Comparison of ENCODE assay signal across 1 cellular context in the genomic region with DNA sequence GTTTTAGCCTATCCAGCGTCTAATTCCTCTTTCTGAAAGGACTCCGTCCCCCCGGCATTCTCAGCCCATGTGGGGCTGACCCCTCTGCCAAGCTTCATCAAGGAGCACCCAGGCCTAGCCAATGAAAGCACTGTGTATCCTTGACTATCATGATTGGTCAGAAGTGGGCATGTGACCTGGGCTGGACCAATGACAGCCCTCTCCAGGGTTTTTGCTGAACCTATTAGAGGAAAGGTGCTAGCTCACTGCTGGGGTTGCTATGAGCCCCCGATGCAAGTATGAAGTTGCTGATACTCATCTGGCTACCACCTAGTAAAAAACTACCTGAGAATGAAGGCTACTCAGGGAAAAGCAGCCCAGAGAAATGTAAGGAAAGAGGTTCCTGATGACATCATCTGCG.
TF ChIP-seq lines count a peak whose summit lies in the region.

No MANE protein-coding gene starts in this region.

TF ChIP-seq in SK-N-SH, 30 proteins besides CTCF, POLR2A, EP300 and RAD21 (continued from another document):
- TF ChIP-seq, protein P1, sequence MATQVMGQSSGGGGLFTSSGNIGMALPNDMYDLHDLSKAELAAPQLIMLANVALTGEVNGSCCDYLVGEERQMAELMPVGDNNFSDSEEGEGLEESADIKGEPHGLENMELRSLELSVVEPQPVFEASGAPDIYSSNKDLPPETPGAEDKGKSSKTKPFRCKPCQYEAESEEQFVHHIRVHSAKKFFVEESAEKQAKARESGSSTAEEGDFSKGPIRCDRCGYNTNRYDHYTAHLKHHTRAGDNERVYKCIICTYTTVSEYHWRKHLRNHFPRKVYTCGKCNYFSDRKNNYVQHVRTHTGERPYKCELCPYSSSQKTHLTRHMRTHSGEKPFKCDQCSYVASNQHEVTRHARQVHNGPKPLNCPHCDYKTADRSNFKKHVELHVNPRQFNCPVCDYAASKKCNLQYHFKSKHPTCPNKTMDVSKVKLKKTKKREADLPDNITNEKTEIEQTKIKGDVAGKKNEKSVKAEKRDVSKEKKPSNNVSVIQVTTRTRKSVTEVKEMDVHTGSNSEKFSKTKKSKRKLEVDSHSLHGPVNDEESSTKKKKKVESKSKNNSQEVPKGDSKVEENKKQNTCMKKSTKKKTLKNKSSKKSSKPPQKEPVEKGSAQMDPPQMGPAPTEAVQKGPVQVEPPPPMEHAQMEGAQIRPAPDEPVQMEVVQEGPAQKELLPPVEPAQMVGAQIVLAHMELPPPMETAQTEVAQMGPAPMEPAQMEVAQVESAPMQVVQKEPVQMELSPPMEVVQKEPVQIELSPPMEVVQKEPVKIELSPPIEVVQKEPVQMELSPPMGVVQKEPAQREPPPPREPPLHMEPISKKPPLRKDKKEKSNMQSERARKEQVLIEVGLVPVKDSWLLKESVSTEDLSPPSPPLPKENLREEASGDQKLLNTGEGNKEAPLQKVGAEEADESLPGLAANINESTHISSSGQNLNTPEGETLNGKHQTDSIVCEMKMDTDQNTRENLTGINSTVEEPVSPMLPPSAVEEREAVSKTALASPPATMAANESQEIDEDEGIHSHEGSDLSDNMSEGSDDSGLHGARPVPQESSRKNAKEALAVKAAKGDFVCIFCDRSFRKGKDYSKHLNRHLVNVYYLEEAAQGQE (IDR thresholded peaks at IDR 0.05; ENCODE audit: low read depth, low read length), result no peak
